In genomic region chr1:1348420-1349255, GRCh38 we compare ENCODE assay signal across 8 cellular contexts. TPM values are rescaled to one million over a fixed set of nuclear protein-coding genes. Genes with fewer than 3 reads are reported as not detected.
A peak's percentile ranks its signal among the peaks of the same experiment; 100 is the strongest.
DNase-seq lines count a peak whose midpoint lies in the region; ATAC-seq lines count a peak whose summit lies in the region.

No MANE protein-coding gene starts in this region.

- H3K36me3 Mint-ChIP-seq in activated T-cell treated with anti-CD3 and anti-CD28 coated beads, Interleukin-2, amount 50 U/mL, for 4 hours (ENCODE audit: insufficient read depth), result no peaks in the 10 kb centered on the region
- H3K36me3 Mint-ChIP-seq in activated naive CD8-positive, alpha-beta T cell, result no peaks in the 10 kb centered on the region

- peaks cover 14% of the 10 kb centered on the region for H3K27me3 Mint-ChIP-seq in activated T-cell treated with anti-CD3 and anti-CD28 coated beads, Interleukin-2, amount 50 U/mL, for 4 hours (ENCODE audit: low read depth)
- H3K27me3 Mint-ChIP-seq in activated naive CD8-positive, alpha-beta T cell, result peaks cover 2% of the 10 kb centered on the region

- intact Hi-C loops in sciatic nerve (cut with DNase I), result no loop called here

- DNase-seq in activated T-cell treated with anti-CD3 and anti-CD28 coated beads, Interleukin-2, amount 50 U/mL, for 4 hours, result no peak
- DNase-seq in activated T-cell treated with anti-CD3 and anti-CD28 coated beads for 4 hours (no peak), sciatic nerve (ENCODE audit: low spot score) (no peak), KG1 (lab: John Stamatoyannopoulos, UW) (no peak)
- DNase-seq in stimulated activated naive CD8-positive, alpha-beta T cell treated with anti-CD3 and anti-CD28 coated beads, Interleukin-15, Interleukin-2, amounts not matched to agents 100 U/mL and 50 U/mL, for 24 hours, result no peak

- H3K9me3 Mint-ChIP-seq in activated T-cell treated with anti-CD3 and anti-CD28 coated beads, Interleukin-2, amount 50 U/mL, for 4 hours, result no peaks in the 10 kb centered on the region
- H3K9me3 Mint-ChIP-seq in activated naive CD8-positive, alpha-beta T cell (ENCODE audit: low read depth), result no peaks in the 10 kb centered on the region

- H3K4me1 Mint-ChIP-seq in activated T-cell treated with anti-CD3 and anti-CD28 coated beads, Interleukin-2, amount 50 U/mL, for 4 hours (ENCODE audit: low read depth), result peaks cover 33% of the 10 kb centered on the region
- peaks cover 17% of the 10 kb centered on the region for H3K4me1 Mint-ChIP-seq in activated naive CD8-positive, alpha-beta T cell (ENCODE audit: low read depth)

- H3K27ac Mint-ChIP-seq in activated naive CD8-positive, alpha-beta T cell, result no peak overlapping the region

- ATAC-seq in activated T-cell treated with anti-CD3 and anti-CD28 coated beads, Interleukin-2, amount 50 U/mL, for 4 hours, result peak; percentile 39 to 41
- peak; percentile 24 for ATAC-seq in HG03354 (IDR thresholded peaks at IDR 0.05; ENCODE audit: poor library complexity, severe bottlenecking, unreplicated experiment)
- peak; percentile 17 for ATAC-seq in stimulated activated naive CD8-positive, alpha-beta T cell treated with anti-CD3 and anti-CD28 coated beads, Interleukin-15, Interleukin-2, amounts not matched to agents 100 U/mL and 50 U/mL, for 24 hours
- ATAC-seq in sciatic nerve, result no peak

- peaks cover 3% of the 10 kb centered on the region for H3K9me3 ChIP-seq in iPS-18c (ENCODE audit: control insufficient read depth, insufficient read depth, low read length)

- H3K4me3 ChIP-seq in iPS-18c (ENCODE audit: insufficient read depth, low read depth, low read length), result peak overlapping the region; percentile 74

- peak overlapping the region; percentile 81 for H3K4me3 Mint-ChIP-seq in activated T-cell treated with anti-CD3 and anti-CD28 coated beads, Interleukin-2, amount 50 U/mL, for 4 hours
- H3K4me3 Mint-ChIP-seq in activated naive CD8-positive, alpha-beta T cell, result peak overlapping the region; percentile 79

RNA-seq across cellular contexts. Expression of gene DVL1, which starts 0.6 kb away (rescaled TPM):
- 10 to 100 TPM; 70.7 to 74.6 (median 72.1) TPM for total RNA-seq in activated T-cell treated with anti-CD3 and anti-CD28 coated beads, Interleukin-2, amount 50 U/mL, for 4 hours
- total RNA-seq in sciatic nerve, result 91.4 TPM

RNA-seq across cellular contexts. Expression of gene MXRA8, which starts 9.7 kb away (rescaled TPM):
- total RNA-seq in activated T-cell treated with anti-CD3 and anti-CD28 coated beads, Interleukin-2, amount 50 U/mL, for 4 hours, result under 1 TPM; 0.41 to 0.53 (median 0.47) TPM
- total RNA-seq in sciatic nerve, result 262 TPM

RNA-seq across cellular contexts. Expression of gene TAS1R3, which starts 17.6 kb away (rescaled TPM):
- total RNA-seq in activated T-cell treated with anti-CD3 and anti-CD28 coated beads, Interleukin-2, amount 50 U/mL, for 4 hours, result under 1 TPM; 0.15 to 0.29 (median 0.19) TPM
- 0.49 TPM for total RNA-seq in sciatic nerve

RNA-seq across cellular contexts. Expression of gene CPTP, which starts 24.0 kb away (rescaled TPM):
- 10 to 100 TPM; 16.0 to 18.4 (median 18.1) TPM for total RNA-seq in activated T-cell treated with anti-CD3 and anti-CD28 coated beads, Interleukin-2, amount 50 U/mL, for 4 hours
- total RNA-seq in sciatic nerve, result 15.7 TPM

RNA-seq across cellular contexts. Expression of gene INTS11, which starts 24.2 kb away (rescaled TPM):
- total RNA-seq in activated T-cell treated with anti-CD3 and anti-CD28 coated beads, Interleukin-2, amount 50 U/mL, for 4 hours, result 100 to 1,000 TPM; 164 to 181 (median 172) TPM
- 111 TPM for total RNA-seq in sciatic nerve

Comparison
In these comparisons a context has a peak if more than half of its experiments do, and no peak if none do; other contexts are left out.
1. RNA of gene MXRA8, which starts 9.7 kb away (total RNA-seq): 262 TPM in sciatic nerve (single experiment); 0.41 to 0.53 TPM in activated T-cell treated with anti-CD3 and anti-CD28 coated beads, Interleukin-2, amount 50 U/mL, for 4 hours; every median in the first group is over 100 times any median in the second.